Comparison of ENCODE assay signal across 8 cellular contexts in genomic region chr12:121789800-121790748, GRCh38. TPM values are rescaled to one million over a fixed set of nuclear protein-coding genes. Genes with fewer than 3 reads are reported as not detected.
DNase-seq lines count a peak whose midpoint lies in the region; ATAC-seq, FAIRE-seq and TF ChIP-seq lines count a peak whose summit lies in the region.

No MANE protein-coding gene starts in this region.

- CTCF ChIA-PET in GM12878 (lab: Yijun Ruan, JAX): interaction anchor here (0.6 to 16.2 kb wide), 6 partner anchors 8 to 253 kb away, joined by 3 to 492 read pairs (median 8); no protein-coding TSS in a partner anchor
- CTCF ChIA-PET in naive thymus-derived CD4-positive, alpha-beta T cell (lab: Charles Lee): interaction anchor here (0.7 to 14.9 kb wide), 6 partner anchors 8 to 238 kb away, joined by 3 to 609 read pairs (median 6); partner anchors contain the start of gene SETD1B

- H3K4me3 Mint-ChIP-seq in naive thymus-derived CD4-positive, alpha-beta T cell: peak overlapping the region; percentile 89 to 99 (median 96)

- ATAC-seq in GM18868 (IDR thresholded peaks at IDR 0.05; ENCODE audit: unreplicated experiment): peak; percentile 45
- ATAC-seq in HG03103 (IDR thresholded peaks at IDR 0.05; ENCODE audit: low read depth, unreplicated experiment): peak; percentile 41
- peak; percentile 64 for ATAC-seq in GM12878
- peak; percentile 80 for ATAC-seq in naive thymus-derived CD4-positive, alpha-beta T cell

- RAD21 ChIA-PET in GM12878 (lab: Charles Lee; ENCODE audit: unreplicated experiment): interaction anchor here (0.6 to 11.7 kb wide), 8 partner anchors 10 to 163 kb away, joined by 3 to 395 read pairs (median 3); partner anchors contain the start of genes ORAI1, SETD1B and TMEM120B

- H3K36me3 ChIP-seq in GM12878 (ENCODE audit: control insufficient read depth in 2 of 2, insufficient read depth in 2 of 2, low read length in 1 of 2): peaks cover 3 to 10% of the 10 kb centered on the region in 2 experiments; a peak in 2 of 4 replicates
- H3K36me3 ChIP-seq in naive thymus-derived CD4-positive, alpha-beta T cell (ENCODE audit: control insufficient read depth in 2 of 3, insufficient read depth in 3 of 3, low read length in 3 of 3): peaks cover 0 to 16% (median 0%) of the 10 kb centered on the region in 3 experiments
- no peaks in the 10 kb centered on the region for H3K36me3 ChIP-seq in suprapubic skin

- peaks cover 73% of the 10 kb centered on the region for H3K79me2 ChIP-seq in GM12878 (ENCODE audit: control insufficient read depth, insufficient read depth, low read length)

- H3K4me1 ChIP-seq in GM12878 (ENCODE audit: control insufficient read depth, insufficient read depth, low read length): peaks cover 64% of the 10 kb centered on the region
- H3K4me1 ChIP-seq in naive thymus-derived CD4-positive, alpha-beta T cell (ENCODE audit: control insufficient read depth in 2 of 2, insufficient read depth in 2 of 2, low read length in 2 of 2): peaks cover 65 to 67% of the 10 kb centered on the region in 2 donors
- peaks cover 30% of the 10 kb centered on the region for H3K4me1 ChIP-seq in suprapubic skin

- in situ Hi-C loops in GM12878 (cut with MboI): loop anchor here (5.0 kb wide), 1 partner anchor 98 kb away; no protein-coding TSS in a partner anchor

- H3K9ac ChIP-seq in GM12878 (ENCODE audit: control insufficient read depth, insufficient read depth, low read length): peak overlapping the region; percentile 70

- peak; percentile 80 for FAIRE-seq in GM12878 (lab: Jason Lieb, UNC)

- intact Hi-C loops in GM12878 (cut with micrococcal nuclease; ENCODE audit: unreplicated experiment): loop anchor here (1.0 kb wide), 1 partner anchor 8 kb away; no protein-coding TSS in a partner anchor
- intact Hi-C loops in naive thymus-derived CD4-positive, alpha-beta T cell (cut with micrococcal nuclease): loop anchor here (1.0 to 5.0 kb wide), 9 partner anchors 8 to 388 kb away; partner anchors contain the start of genes MLXIP (in 1 of the 2), ORAI1 (in 1 of the 2), PSMD9 (in 1 of the 2) and RNF34 (in 1 of the 2)

- peaks cover 0 to 8% (median 0%) of the 10 kb centered on the region in 11 donors for H3K9me3 Mint-ChIP-seq in naive thymus-derived CD4-positive, alpha-beta T cell

- H3K27ac ChIP-seq in GM12878 (ENCODE audit: control insufficient read depth, insufficient read depth) (peak overlapping the region; percentile 90), suprapubic skin (peak overlapping the region; percentile 61)
- H3K27ac ChIP-seq in naive thymus-derived CD4-positive, alpha-beta T cell (ENCODE audit: low read depth, low read length): peak overlapping the region; percentile 96

- POLR2A ChIA-PET in GM12878 (lab: Charles Lee): interaction anchor here (0.6 to 7.9 kb wide), 10 partner anchors 7 to 426 kb away, joined by 3 to 155 read pairs (median 4); partner anchors contain the start of genes SETD1B and TMEM120B
- POLR2A ChIA-PET in naive thymus-derived CD4-positive, alpha-beta T cell (lab: Charles Lee): interaction anchor here (0.6 to 33.4 kb wide), 13 partner anchors 2 to 211 kb away, joined by 3 to 1941 read pairs (median 5); partner anchors contain the start of genes KDM2B, PSMD9, RHOF and SETD1B

- SMC1A ChIA-PET in GM12878 (lab: Charles Lee; ENCODE audit: uncharacterized antibody, unreplicated experiment): interaction anchor here (0.5 to 10.5 kb wide), 6 partner anchors 9 to 310 kb away, joined by 3 to 226 read pairs (median 3); partner anchors contain the start of genes SETD1B and TMEM120B

- no peak for TF ChIP-seq RAD21 in GM12878 (IDR thresholded peaks at IDR 0.05; ENCODE audit: insufficient read depth, low read depth, low read length)

- TSS peak; percentile 76 for BruUV-seq in GM12878 (replicated peaks; lab: Mats Ljungman, UMichigan)

- TF ChIP-seq POLR2A in GM12878 (IDR thresholded peaks at IDR 0.05; ENCODE audit: low read depth, low read length) (peak; percentile 84), suprapubic skin (IDR thresholded peaks at IDR 0.05) (no peak)

- H3K27ac Mint-ChIP-seq in naive thymus-derived CD4-positive, alpha-beta T cell: peak overlapping the region; percentile 95 to 100 (median 100)

- TF ChIP-seq EP300 in GM12878 (IDR thresholded peaks at IDR 0.05; ENCODE audit: borderline replicate concordance in 1 of 2, control insufficient read depth in 1 of 2, low read depth in 2 of 2, low read length in 2 of 2) (peak; percentile 15 to 43; a peak in 1 of 4 replicates), suprapubic skin (IDR thresholded peaks at IDR 0.05) (no peak)

- H3K4me1 Mint-ChIP-seq in naive thymus-derived CD4-positive, alpha-beta T cell: peaks cover 46 to 79% (median 73%) of the 10 kb centered on the region in 7 donors

- 5% methylated on average over 27 of the region's 28 CpGs for WGBS in GM12878 (ENCODE audit: insufficient coverage, insufficient replicate concordance, low lambda C conversion rate, missing lambda C conversion rate)
- WGBS in suprapubic skin: 81% methylated on average over 28 of the region's 28 CpGs

- no peak for TF ChIP-seq CTCF in GM12878 (IDR thresholded peaks at IDR 0.05 in 2 of 3, conservative IDR thresholded peaks at IDR 0.05 in 1 of 3; ENCODE audit: control insufficient read depth in 2 of 3, extremely low read depth in 1 of 3, insufficient read depth in 1 of 3, low read depth in 3 of 3, low read length in 3 of 3)
- TF ChIP-seq CTCF in suprapubic skin (IDR thresholded peaks at IDR 0.05): no peak

- H4K20me1 ChIP-seq in GM12878 (ENCODE audit: control insufficient read depth, insufficient read depth): no peaks in the 10 kb centered on the region

- H2AFZ ChIP-seq in GM12878 (ENCODE audit: control insufficient read depth, low read depth, low read length): no peak overlapping the region

- H3K9me3 ChIP-seq in GM12878 (replicated peaks; ENCODE audit: control insufficient read depth, insufficient read depth, low read length) (no peaks in the 10 kb centered on the region), suprapubic skin (no peaks in the 10 kb centered on the region)
- H3K9me3 ChIP-seq in naive thymus-derived CD4-positive, alpha-beta T cell (ENCODE audit: control insufficient read depth in 2 of 3, low read length in 3 of 3): no peaks in the 10 kb centered on the region

- no peaks in the 10 kb centered on the region for H3K27me3 Mint-ChIP-seq in naive thymus-derived CD4-positive, alpha-beta T cell

- DNase-seq in T-helper 22 cell (ENCODE audit: low read depth): peak; percentile 95
- peak; percentile 70 for DNase-seq in GM12878 (ENCODE audit: low read depth, low spot score)
- DNase-seq in naive thymus-derived CD4-positive, alpha-beta T cell: peak; percentile 81 to 97 (median 94)
- peak in 1 of 2 donors; percentile 83 for DNase-seq in suprapubic skin (ENCODE audit: low spot score in 2 of 2)
- no peak for DNase-seq in DMS 273 treated with DMSO at 0.1 percent for 48 hours (lab: John Stamatoyannopoulos, UW)
- no peak for DNase-seq in DMS153 treated with DMSO at 0.1 percent for 48 hours (lab: John Stamatoyannopoulos, UW; ENCODE audit: unreplicated experiment)

- H3K4me3 ChIP-seq in GM12878 (peak overlapping the region; percentile 97; the same call in 1 of the 2 replicates), suprapubic skin (no peak overlapping the region)
- H3K4me3 ChIP-seq in naive thymus-derived CD4-positive, alpha-beta T cell (ENCODE audit: low read length): peak overlapping the region; percentile 63

- peak overlapping the region; percentile 32 for H3K4me2 ChIP-seq in GM12878 (ENCODE audit: control insufficient read depth, insufficient read depth)

- H3K36me3 Mint-ChIP-seq in naive thymus-derived CD4-positive, alpha-beta T cell: peaks cover 0 to 50% (median 5%) of the 10 kb centered on the region in 5 donors

- no peaks in the 10 kb centered on the region for H3K27me3 ChIP-seq in GM12878 (replicated peaks in 1 of 2; ENCODE audit: control insufficient read depth in 2 of 2, insufficient read depth in 2 of 2, low read length in 1 of 2)
- H3K27me3 ChIP-seq in naive thymus-derived CD4-positive, alpha-beta T cell (ENCODE audit: control insufficient read depth in 2 of 2, insufficient read depth in 2 of 2, low read length in 2 of 2): no peaks in the 10 kb centered on the region
- no peaks in the 10 kb centered on the region for H3K27me3 ChIP-seq in suprapubic skin

RNA-seq across cellular contexts. Expression of gene RHOF, which starts 3.4 kb away (rescaled TPM):
- total RNA-seq in GM12878 (2013; cell fraction: nucleolus; rRNA removed): 111 and 129 TPM in 2 replicates
- 58.0 and 58.8 TPM in 2 replicates for total RNA-seq in GM12878 (2014; rRNA removed)
- 32.8 and 32.9 TPM in 2 replicates for total RNA-seq in GM12878 (2014; rRNA removed; fragmentation: Illumina TruSeq; extraction: Trizol)
- 72.8 and 78.7 TPM in 2 replicates for total RNA-seq in GM12878 (2021)
- 11.6 TPM for polyA plus RNA-seq in GM12878 (2011; ENCODE audit: low read depth)
- 25.4 and 40.8 TPM in 2 replicates for polyA plus RNA-seq in GM12878 (2011; rRNA removed)
- 71.0 and 80.5 TPM in 2 replicates for polyA plus RNA-seq in GM12878 (2011; cell fraction: cytosol; rRNA removed)
- 76.9 and 97.7 TPM in 2 replicates for polyA plus RNA-seq in GM12878 (2011; cell fraction: nucleus; rRNA removed)
- 38.5 and 51.6 TPM in 2 replicates for polyA plus RNA-seq in GM12878 (2012)
- 28.5 and 36.5 TPM in 2 replicates for polyA plus RNA-seq in GM12878 (2014; fragmentation: Illumina TruSeq; extraction: Trizol)
- polyA plus RNA-seq in GM12878 (2014; fragmentation: Nextera tagmentation; extraction: Ambion mirVana): 1 to 10 TPM; 6.1 to 6.4 TPM
- 66.1 and 75.8 TPM in 2 replicates for polyA plus RNA-seq in GM12878 (2014; rRNA removed)
- polyA plus RNA-seq in GM12878 (2016; fragmentation: Nextera tagmentation; extraction: Ambion mirVana): 10 to 100 TPM; 38.9 to 40.5 TPM
- polyA minus RNA-seq in GM12878 (2011; rRNA and poly(A)+ RNA removed): 45.1 and 66.7 TPM in 2 replicates
- polyA minus RNA-seq in GM12878 (2011; cell fraction: cytosol; rRNA and poly(A)+ RNA removed): 58.2 and 58.8 TPM in 2 replicates
- 35.3 and 53.2 TPM in 2 replicates for polyA minus RNA-seq in GM12878 (2011; cell fraction: nucleus; rRNA and poly(A)+ RNA removed)
- 100 to 1,000 TPM; 121 to 164 (median 134) TPM for total RNA-seq in naive thymus-derived CD4-positive, alpha-beta T cell
- polyA plus RNA-seq in naive thymus-derived CD4-positive, alpha-beta T cell: 100 to 1,000 TPM in 1 of 2 donors, 10 to 100 TPM in 1; 69.2 to 115 TPM
- 10 to 100 TPM in 3 of 4 donors, 1 to 10 TPM in 1; 6.6 to 20.4 (median 17.5) TPM for total RNA-seq in suprapubic skin

RNA-seq across cellular contexts. Expression of gene SETD1B, which starts 13.7 kb away (rescaled TPM):
- 8.1 and 10.1 TPM in 2 replicates for total RNA-seq in GM12878 (2013; cell fraction: nucleolus; rRNA removed)
- 1.8 and 2.1 TPM in 2 replicates for total RNA-seq in GM12878 (2014; rRNA removed)
- total RNA-seq in GM12878 (2014; rRNA removed; fragmentation: Illumina TruSeq; extraction: Trizol): 1.3 TPM in 2 replicates
- 15.5 and 17.3 TPM in 2 replicates for total RNA-seq in GM12878 (2021)
- 2.0 TPM for polyA plus RNA-seq in GM12878 (2011; ENCODE audit: low read depth)
- polyA plus RNA-seq in GM12878 (2011; rRNA removed): 0.27 and 0.50 TPM in 2 replicates
- 0.67 and 0.76 TPM in 2 replicates for polyA plus RNA-seq in GM12878 (2011; cell fraction: cytosol; rRNA removed)
- 3.1 and 6.2 TPM in 2 replicates for polyA plus RNA-seq in GM12878 (2011; cell fraction: nucleus; rRNA removed)
- 4.3 and 5.9 TPM in 2 replicates for polyA plus RNA-seq in GM12878 (2012)
- polyA plus RNA-seq in GM12878 (2014; fragmentation: Illumina TruSeq; extraction: Trizol): 1.7 and 3.6 TPM in 2 replicates
- 1 to 10 TPM in 1 of 2 experiments, under 1 TPM in 1; 0.53 to 1.7 TPM for polyA plus RNA-seq in GM12878 (2014; fragmentation: Nextera tagmentation; extraction: Ambion mirVana)
- polyA plus RNA-seq in GM12878 (2014; rRNA removed): 4.9 and 7.5 TPM in 2 replicates
- 1 to 10 TPM; 1.2 to 1.5 TPM for polyA plus RNA-seq in GM12878 (2016; fragmentation: Nextera tagmentation; extraction: Ambion mirVana)
- 1.3 and 1.4 TPM in 2 replicates for polyA minus RNA-seq in GM12878 (2011; rRNA and poly(A)+ RNA removed)
- 2.3 and 3.3 TPM in 2 replicates for polyA minus RNA-seq in GM12878 (2011; cell fraction: cytosol; rRNA and poly(A)+ RNA removed)
- polyA minus RNA-seq in GM12878 (2011; cell fraction: nucleus; rRNA and poly(A)+ RNA removed): 1.6 and 3.5 TPM in 2 replicates
- total RNA-seq in naive thymus-derived CD4-positive, alpha-beta T cell: 100 to 1,000 TPM in 1 of 5 experiments, 10 to 100 TPM in 4; 35.1 to 124 (median 79.2) TPM
- polyA plus RNA-seq in naive thymus-derived CD4-positive, alpha-beta T cell: 1 to 10 TPM; 2.1 to 4.3 TPM
- 10 to 100 TPM; 13.1 to 23.1 (median 19.5) TPM for total RNA-seq in suprapubic skin

Comparison
In these comparisons a context has a peak if more than half of its experiments do, and no peak if none do; other contexts are left out.
1. DNase-seq: peak in T-helper 22 cell (single experiment), GM12878 (single experiment) and naive thymus-derived CD4-positive, alpha-beta T cell (9 of 9); none in DMS 273 treated with DMSO at 0.1 percent for 48 hours (single experiment) and DMS153 treated with DMSO at 0.1 percent for 48 hours (single experiment).
2. Peak in every context shown above with its lines, with median percentiles within 50 percentile points of each other: ATAC-seq and H3K27ac ChIP-seq.